In the genomic region with DNA sequence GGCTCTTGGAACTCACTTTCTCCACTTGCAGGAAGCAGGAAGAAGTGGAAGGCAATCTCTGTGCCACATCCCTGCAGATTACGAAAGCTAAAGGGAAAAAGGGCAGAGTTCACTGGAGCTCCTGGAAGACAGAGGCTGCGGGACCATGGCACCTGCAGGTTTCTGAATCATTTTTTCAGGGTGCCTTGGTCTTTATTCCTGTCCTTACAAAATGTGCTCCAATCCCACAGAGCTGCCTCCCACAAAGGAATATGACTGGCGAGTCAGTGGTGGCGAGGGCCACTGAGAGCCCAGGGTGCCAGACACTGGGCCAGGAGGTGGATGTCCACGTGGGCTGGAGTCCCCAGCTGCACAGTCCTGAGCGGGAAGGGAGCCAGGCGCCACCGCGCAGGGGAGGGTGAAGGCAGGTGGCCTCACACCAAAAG, we compare ENCODE assay signal across 22 cellular contexts.
"Had no signal": no experiment of that assay in that cellular context is flagged by ENCODE, and none has a peak within 500 bp of the region (broad histone marks: within the 10 kb centered on the region; RNA-seq: fewer than 3 reads in every experiment).

No MANE protein-coding gene starts in this region.

- H3K4me1 Mint-ChIP-seq: activated naive CD4-positive, alpha-beta T cell treated with anti-CD3 and anti-CD28 coated beads, Interleukin-2, amount 50 U/mL, for 24 hours; memory B cell had no signal

- H3K36me3 ChIP-seq: breast epithelium, right atrium auricular region, thoracic aorta had no signal

- DNase-seq: activated CD4-positive, alpha-beta T cell treated with anti-CD3 and anti-CD28 coated beads for 1 hour; activated CD8-positive, alpha-beta memory T cell treated with anti-CD3 and anti-CD28 coated beads for 24 hours; activated CD8-positive, alpha-beta memory T cell treated with anti-CD3 and anti-CD28 coated beads, Interleukin-2, amount 50 U/mL, for 48 hours; activated effector memory CD4-positive, alpha-beta T cell treated with anti-CD3 and anti-CD28 coated beads, Interleukin-2, amount 50 U/mL, for 16 hours; activated T-cell treated with anti-CD3 and anti-CD28 coated beads, Interleukin-2, amount 50 U/mL, for 48 hours; cortex of kidney; effector CD4-positive, alpha-beta T cell; left ventricle myocardium superior; natural killer cell; stimulated activated CD4-positive, alpha-beta T cell treated with anti-CD3 and anti-CD28 coated beads, Interleukin-4, amount 100 ng/mL, for 4 hours had no signal

- H3K4me3 Mint-ChIP-seq: activated naive CD4-positive, alpha-beta T cell treated with anti-CD3 and anti-CD28 coated beads, Interleukin-2, amount 50 U/mL, for 24 hours; memory B cell; natural killer cell; stimulated activated memory B cell treated with anti-CD40 and anti-IgM and Interleukin-4, amounts not matched to agents 10 μg/mL and 1 μg/mL and 100 μg/mL, for 72 hours; T-helper 1 cell treated with Interleukin-12 subunit alpha and Interleukin-12 subunit beta and Interleukin-4 antibody, amounts not matched to agents 30 μg/mL and 1 μg/mL, for 36 hours had no signal

- H3K36me3 Mint-ChIP-seq: natural killer cell had no signal

- H3K27ac ChIP-seq: ascending aorta, breast epithelium, right atrium auricular region, skin epidermis, thoracic aorta, VCaP had no signal

- H3K9me3 ChIP-seq: ascending aorta, breast epithelium, right atrium auricular region, thoracic aorta had no signal

- H3K4me1 ChIP-seq: ascending aorta, breast epithelium, right atrium auricular region had no signal

- H3K27me3 Mint-ChIP-seq: activated naive CD4-positive, alpha-beta T cell treated with anti-CD3 and anti-CD28 coated beads, Interleukin-2, amount 50 U/mL, for 24 hours; memory B cell; progenitor cell of endocrine pancreas; stimulated activated memory B cell treated with anti-CD40 and anti-IgM and Interleukin-4, amounts not matched to agents 10 μg/mL and 1 μg/mL and 100 μg/mL, for 72 hours had no signal

- ATAC-seq: left ventricle myocardium superior; natural killer cell; stimulated activated memory B cell treated with anti-CD40 and anti-IgM and Interleukin-4, amounts not matched to agents 10 μg/mL and 1 μg/mL and 100 μg/mL, for 72 hours had no signal

- H3K27ac Mint-ChIP-seq: activated naive CD4-positive, alpha-beta T cell treated with anti-CD3 and anti-CD28 coated beads, Interleukin-2, amount 50 U/mL, for 24 hours; memory B cell; natural killer cell; progenitor cell of endocrine pancreas; stimulated activated memory B cell treated with anti-CD40 and anti-IgM and Interleukin-4, amounts not matched to agents 10 μg/mL and 1 μg/mL and 100 μg/mL, for 72 hours; T-helper 1 cell treated with Interleukin-12 subunit alpha and Interleukin-12 subunit beta and Interleukin-4 antibody, amounts not matched to agents 30 μg/mL and 1 μg/mL, for 36 hours had no signal

- H3K27me3 ChIP-seq: ascending aorta, breast epithelium, right atrium auricular region had no signal

- H3K4me3 ChIP-seq: ascending aorta, breast epithelium, right atrium auricular region, skin epidermis, thoracic aorta had no signal

- FAIRE-seq: frontal cortex had no signal

- H3K9me3 Mint-ChIP-seq: activated naive CD4-positive, alpha-beta T cell treated with anti-CD3 and anti-CD28 coated beads, Interleukin-2, amount 50 U/mL, for 24 hours; memory B cell; natural killer cell; stimulated activated memory B cell treated with anti-CD40 and anti-IgM and Interleukin-4, amounts not matched to agents 10 μg/mL and 1 μg/mL and 100 μg/mL, for 72 hours; T-helper 1 cell treated with Interleukin-12 subunit alpha and Interleukin-12 subunit beta and Interleukin-4 antibody, amounts not matched to agents 30 μg/mL and 1 μg/mL, for 36 hours had no signal
